ENCODE assay signal across 18 cellular contexts in the genomic region with DNA sequence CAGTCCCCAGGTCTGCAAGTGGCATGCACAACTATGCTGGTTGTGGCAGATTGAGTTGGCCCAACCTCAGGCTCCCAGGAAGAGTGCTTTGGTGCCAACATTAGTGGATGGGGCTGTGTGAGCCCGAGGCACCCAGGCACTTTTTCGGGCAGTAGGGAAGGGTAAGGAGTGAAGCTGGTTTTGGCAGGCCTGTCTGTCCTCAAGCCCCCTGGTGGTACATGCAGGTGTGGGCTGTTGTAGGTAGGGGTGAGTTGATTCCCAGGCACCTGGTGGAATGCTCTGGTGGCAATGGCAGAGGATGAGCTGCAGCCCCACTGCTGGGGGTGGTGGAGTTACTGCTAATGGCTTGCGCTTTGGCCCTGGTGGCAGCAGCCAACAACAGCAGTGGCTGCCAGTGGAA.
A peak's percentile ranks its signal among the peaks of the same experiment; 100 is the strongest.
DNase-seq lines count a peak whose midpoint lies in the region; ATAC-seq, FAIRE-seq and TF ChIP-seq lines count a peak whose summit lies in the region.
"Had no signal": no experiment of that assay in that cellular context is flagged by ENCODE, and none has a peak within 500 bp of the region (broad histone marks: within the 10 kb centered on the region; RNA-seq: fewer than 3 reads in every experiment).

No MANE protein-coding gene starts in this region.

- H3K9me3 Mint-ChIP-seq in type B pancreatic cell, result peaks cover 5% of the 10 kb centered on the region
- no peaks in the 10 kb centered on the region for H3K9me3 Mint-ChIP-seq in Calu3 (ENCODE audit: low read depth, unreplicated experiment)

- no peaks in the 10 kb centered on the region for H3K27me3 Mint-ChIP-seq in type B pancreatic cell
- no peaks in the 10 kb centered on the region for H3K27me3 Mint-ChIP-seq in Calu3 (ENCODE audit: unreplicated experiment)
- H3K27me3 Mint-ChIP-seq: CD4-positive, CD25-positive, alpha-beta regulatory T cell; IgD-negative memory B cell had no signal

- H2AK5ac ChIP-seq in IMR-90 (ENCODE audit: low read depth, low read length) (no peak overlapping the region), H1 (ENCODE audit: low read depth, low read length) (no peak overlapping the region)

- in situ Hi-C loops in IMR-90 (cut with MboI; ENCODE audit: low sequenced_read_pairs), result no loop called here

- H3K4me3 ChIP-seq in IMR-90 (ENCODE audit: insufficient read depth, low read depth, low read length) (no peak overlapping the region), H1 (ENCODE audit: extremely low read depth in 1 of 4, insufficient read depth in 2 of 4, low read depth in 3 of 4, low read length in 4 of 4) (no peak overlapping the region), SJCRH30 (no peak overlapping the region)

- TF ChIP-seq CTCF in IMR-90 (conservative IDR thresholded peaks at IDR 0.05; ENCODE audit: low read depth, low read length), result no peak
- peak in 2 of 3 experiments; percentile 20 to 29; a peak in 2 of 4 replicates for TF ChIP-seq CTCF in H1 (IDR thresholded peaks at IDR 0.05; ENCODE audit: control extremely low read depth in 1 of 3, insufficient read depth in 1 of 3, low read depth in 1 of 3, low read length in 3 of 3)
- peak; percentile 23 for TF ChIP-seq CTCF in type B pancreatic cell (conservative IDR thresholded peaks at IDR 0.05)
- TF ChIP-seq CTCF in Calu3 (IDR thresholded peaks at IDR 0.05; ENCODE audit: unreplicated experiment), result no peak

- H3K4me1 ChIP-seq in IMR-90 (ENCODE audit: control insufficient read depth, insufficient read depth, low read length) (no peaks in the 10 kb centered on the region), H1 (replicated peaks in 1 of 4; ENCODE audit: control insufficient read depth in 3 of 4, insufficient read depth in 4 of 4, low read length in 3 of 4) (no peaks in the 10 kb centered on the region; a peak in 1 of 7 replicates), SJCRH30 (no peaks in the 10 kb centered on the region)

- H2AFZ ChIP-seq in IMR-90 (replicated peaks; ENCODE audit: low read length, poor library complexity) (peak overlapping the region; percentile 13), H1 (ENCODE audit: low read length) (no peak overlapping the region)

- intact Hi-C loops in IMR-90 (cut with micrococcal nuclease) (no loop called here), Calu3 (cut with micrococcal nuclease; ENCODE audit: unreplicated experiment) (no loop called here)

- H3K4me2 ChIP-seq in IMR-90 (ENCODE audit: low read depth, low read length) (no peak overlapping the region), H1 (ENCODE audit: insufficient read depth in 1 of 2, low read depth in 2 of 2, low read length in 2 of 2) (no peak overlapping the region)

- H3K4ac ChIP-seq in IMR-90 (ENCODE audit: low read depth, low read length), result no peak overlapping the region
- no peak overlapping the region for H3K4ac ChIP-seq in H1 (replicated peaks; ENCODE audit: insufficient read length, low read depth, low read length)

- H4K20me1 ChIP-seq in IMR-90 (ENCODE audit: insufficient read depth, low read length), result no peaks in the 10 kb centered on the region
- no peaks in the 10 kb centered on the region for H4K20me1 ChIP-seq in H1 (replicated peaks in 1 of 2; ENCODE audit: control insufficient read depth in 1 of 2, insufficient read depth in 2 of 2, low read length in 2 of 2)

- dilution Hi-C loops in IMR-90 (cut with HindIII; ENCODE audit: low sequenced_read_pairs, unreplicated experiment), result no loop called here

- H3K9me3 ChIP-seq in IMR-90 (ENCODE audit: control insufficient read depth, insufficient read depth, low read length), result no peaks in the 10 kb centered on the region
- no peaks in the 10 kb centered on the region for H3K9me3 ChIP-seq in H1 (ENCODE audit: insufficient read depth in 2 of 2, low read depth in 1 of 2, low read length in 1 of 2)
- H3K9me3 ChIP-seq in SJCRH30 (replicated peaks), result no peaks in the 10 kb centered on the region

- H3K79me1 ChIP-seq in IMR-90 (ENCODE audit: low read depth in 1 of 2, low read length in 2 of 2), result no peaks in the 10 kb centered on the region
- no peaks in the 10 kb centered on the region for H3K79me1 ChIP-seq in H1 (ENCODE audit: low read depth, low read length)

- H2BK20ac ChIP-seq in IMR-90 (ENCODE audit: low read depth, low read length) (no peak overlapping the region), H1 (ENCODE audit: low read length) (0 out of 2 replicates have a peak overlapping the region, but pooled peaks have one; percentile 32)

- POLR2A ChIA-PET in IMR-90 (lab: Charles Lee; ENCODE audit: unreplicated experiment) (no interaction called here), H1 (lab: Charles Lee; ENCODE audit: partially characterized antibody) (no interaction called here)

- H4K91ac ChIP-seq in IMR-90 (ENCODE audit: insufficient read depth, low read depth, low read length) (no peak overlapping the region), H1 (replicated peaks; ENCODE audit: insufficient read length, low read length) (no peak overlapping the region)

- H3K23ac ChIP-seq in IMR-90 (ENCODE audit: low read depth, low read length) (no peak overlapping the region), H1 (ENCODE audit: insufficient read length) (no peak overlapping the region)

- H3K56ac ChIP-seq in IMR-90 (ENCODE audit: extremely low read depth, insufficient read depth, low read length), result no peak overlapping the region
- no peak overlapping the region for H3K56ac ChIP-seq in H1 (replicated peaks; ENCODE audit: insufficient read length, low read depth, low read length)

- DNase-seq in IMR-90, result no peak
- DNase-seq in H1 (ENCODE audit: low read depth in 1 of 2, low spot score in 2 of 2), result no peak
- peak; percentile 40 for DNase-seq in iPS-NIHi7 (ENCODE audit: extremely low spot score)
- DNase-seq in type B pancreatic cell (ENCODE audit: extremely low spot score, unreplicated experiment), result no peak
- DNase-seq in Calu3, result no peak
- no peak for DNase-seq in SJCRH30
- DNase-seq: ACHN; CD4-positive, CD25-positive, alpha-beta regulatory T cell; DMS53; NCI-H1105 treated with DMSO at 0.1 percent for 48 hours; NCI-H187 treated with DMSO at 0.1 percent for 48 hours; NCI-H526 treated with DMSO at 0.1 percent for 48 hours; SHP77 had no signal

- CTCF ChIA-PET in IMR-90 (lab: Yijun Ruan, JAX) (no interaction called here), H1 (lab: Charles Lee; ENCODE audit: partially characterized antibody) (interaction anchor here (1.0 to 1.4 kb wide), 4 partner anchors 17 to 66 kb away, joined by 4 read pairs; no protein-coding TSS in a partner anchor), Calu3 (lab: Charles Lee) (no interaction called here)

- BruUV-seq in IMR-90 (replicated peaks; lab: Mats Ljungman, UMichigan) (no TSS peak), Calu3 (replicated peaks; lab: Mats Ljungman, UMichigan) (no TSS peak)

- H3K4me3 Mint-ChIP-seq in type B pancreatic cell, result no peak overlapping the region
- no peak overlapping the region for H3K4me3 Mint-ChIP-seq in Calu3 (ENCODE audit: low read depth, unreplicated experiment)
- H3K4me3 Mint-ChIP-seq: CD4-positive, CD25-positive, alpha-beta regulatory T cell; IgD-negative memory B cell had no signal

- H2BK5ac ChIP-seq in IMR-90 (ENCODE audit: low read depth, low read length, poor library complexity, severe bottlenecking), result no peak overlapping the region
- H2BK5ac ChIP-seq in H1 (ENCODE audit: low read depth, low read length), result no peak overlapping the region

- no peak overlapping the region for H3K14ac ChIP-seq in IMR-90 (replicated peaks; ENCODE audit: low read depth, low read length)
- H3K14ac ChIP-seq in H1 (ENCODE audit: insufficient read length), result no peak overlapping the region

- H4K8ac ChIP-seq in IMR-90 (ENCODE audit: low read depth in 2 of 2, low read length in 2 of 2), result no peak overlapping the region
- H4K8ac ChIP-seq in H1 (ENCODE audit: extremely low read depth, insufficient read depth, low read length), result no peak overlapping the region

- ATAC-seq in IMR-90 (ENCODE audit: low read depth) (no peak), GM18517 (IDR thresholded peaks at IDR 0.05; ENCODE audit: unreplicated experiment) (no peak), HG02642 (IDR thresholded peaks at IDR 0.05; ENCODE audit: poor library complexity, unreplicated experiment) (no peak)
- ATAC-seq: SK-N-SH treated with all-trans-retinoic acid at 6 μM for 48 hours had no signal

- H3K9ac ChIP-seq in IMR-90 (ENCODE audit: low read depth, low read length) (no peak overlapping the region), H1 (replicated peaks in 1 of 4; ENCODE audit: extremely low read depth in 1 of 4, low read depth in 3 of 4, low read length in 3 of 4) (no peak overlapping the region)

- H3K27ac Mint-ChIP-seq in type B pancreatic cell, result no peak overlapping the region
- no peak overlapping the region for H3K27ac Mint-ChIP-seq in Calu3 (ENCODE audit: unreplicated experiment)
- H3K27ac Mint-ChIP-seq: CD4-positive, CD25-positive, alpha-beta regulatory T cell; IgD-negative memory B cell had no signal

- no CpG with 5 or more reads among the region's 3 CpGs for WGBS in IMR-90 (ENCODE audit: extremely low coverage in 2 of 2, insufficient read length in 1 of 2), 2 experiments
- 90% methylated on average over 3 of the region's 3 CpGs; no CpG with 5 or more reads in 1 of the 2 experiments for WGBS in H1 (ENCODE audit: extremely low coverage in 1 of 2, insufficient coverage in 1 of 2, insufficient read length in 1 of 2, insufficient replicate concordance in 2 of 2, low coverage in 1 of 2, low lambda C conversion rate in 2 of 2, missing lambda C conversion rate in 1 of 2), 2 experiments

- no peak for TF ChIP-seq POLR2A in IMR-90 (IDR thresholded peaks at IDR 0.05; ENCODE audit: low read depth, low read length)
- TF ChIP-seq POLR2A in H1 (IDR thresholded peaks at IDR 0.05; ENCODE audit: control extremely low read depth in 1 of 2, low read depth in 2 of 2, low read length in 2 of 2), result no peak

- H3K4me1 Mint-ChIP-seq in type B pancreatic cell (ENCODE audit: unreplicated experiment) (no peaks in the 10 kb centered on the region), Calu3 (ENCODE audit: low read depth, unreplicated experiment) (no peaks in the 10 kb centered on the region)
- H3K4me1 Mint-ChIP-seq: CD4-positive, CD25-positive, alpha-beta regulatory T cell had no signal

- FAIRE-seq in H1 (lab: Jason Lieb, UNC), result no peak
- FAIRE-seq: H54 had no signal

- no peaks in the 10 kb centered on the region for H3K36me3 ChIP-seq in IMR-90 (ENCODE audit: control insufficient read depth, insufficient read depth, low read length)
- H3K36me3 ChIP-seq in H1 (ENCODE audit: control insufficient read depth in 2 of 4, insufficient read depth in 4 of 4, low read length in 3 of 4), result no peaks in the 10 kb centered on the region
- H3K36me3 ChIP-seq in SJCRH30, result no peaks in the 10 kb centered on the region

- H3K18ac ChIP-seq in IMR-90 (ENCODE audit: low read depth, low read length), result no peak overlapping the region
- no peak overlapping the region for H3K18ac ChIP-seq in H1 (ENCODE audit: extremely low read depth, low read length)

- H2BK12ac ChIP-seq in H1 (ENCODE audit: low read depth, low read length), result 0 out of 2 replicates have a peak overlapping the region, but pooled peaks have one; percentile 27

- no peaks in the 10 kb centered on the region for H3K27me3 ChIP-seq in IMR-90 (ENCODE audit: control insufficient read depth, insufficient read depth, low read length)
- no peaks in the 10 kb centered on the region for H3K27me3 ChIP-seq in H1 (replicated peaks in 1 of 4; ENCODE audit: control insufficient read depth in 3 of 4, extremely low read depth in 1 of 4, insufficient read depth in 3 of 4, low read length in 3 of 4)
- H3K27me3 ChIP-seq in SJCRH30, result no peaks in the 10 kb centered on the region

- TF ChIP-seq EP300 in H1 (IDR thresholded peaks at IDR 0.05; ENCODE audit: borderline replicate concordance in 1 of 2, low read depth in 2 of 2, low read length in 2 of 2), result no peak

- H3K9me1 ChIP-seq in IMR-90 (ENCODE audit: insufficient read depth, low read length), result no peaks in the 10 kb centered on the region

- H3K27ac ChIP-seq in IMR-90 (ENCODE audit: insufficient read depth, low read length), result no peak overlapping the region
- no peak overlapping the region for H3K27ac ChIP-seq in H1 (ENCODE audit: low read depth, low read length)
- no peak overlapping the region for H3K27ac ChIP-seq in SJCRH30

- TF ChIP-seq RAD21 in IMR-90 (IDR thresholded peaks at IDR 0.05; ENCODE audit: low read length), result no peak
- peak in 1 of 2 experiments; percentile 32; a peak in 1 of 4 replicates for TF ChIP-seq RAD21 in H1 (IDR thresholded peaks at IDR 0.05 in 1 of 2, conservative IDR thresholded peaks at IDR 0.05 in 1 of 2; ENCODE audit: low read depth in 2 of 2, low read length in 2 of 2)

- no peaks in the 10 kb centered on the region for H3K23me2 ChIP-seq in H1 (ENCODE audit: low read depth, low read length)

- H3K79me2 ChIP-seq in H1 (ENCODE audit: control insufficient read depth in 1 of 2, insufficient read depth in 2 of 2, low read length in 2 of 2), result no peaks in the 10 kb centered on the region

- H3K36me3 Mint-ChIP-seq in type B pancreatic cell (no peaks in the 10 kb centered on the region), Calu3 (ENCODE audit: insufficient read depth, unreplicated experiment) (no peaks in the 10 kb centered on the region)
- H3K36me3 Mint-ChIP-seq: CD4-positive, CD25-positive, alpha-beta regulatory T cell had no signal

- H4K5ac ChIP-seq in IMR-90 (ENCODE audit: low read depth, low read length), result no peak overlapping the region
- H4K5ac ChIP-seq in H1 (ENCODE audit: insufficient read length, low read depth, low read length), result no peak overlapping the region

- H2AK9ac ChIP-seq in IMR-90 (replicated peaks; ENCODE audit: low read depth, low read length, poor library complexity), result no peak overlapping the region

- H2BK120ac ChIP-seq in IMR-90 (ENCODE audit: low read depth, low read length), result no peak overlapping the region
- H2BK120ac ChIP-seq in H1 (replicated peaks; ENCODE audit: low read depth, low read length), result no peak overlapping the region

- H2BK15ac ChIP-seq in IMR-90 (ENCODE audit: low read depth, low read length), result no peak overlapping the region
- H2BK15ac ChIP-seq in H1 (ENCODE audit: low read length), result no peak overlapping the region

Comparison
In these comparisons a context has a peak if more than half of its experiments do, and no peak if none do; other contexts are left out.
1. CTCF ChIP-seq: peak in H1 (2 of 3) and type B pancreatic cell (single experiment); none in IMR-90 (single experiment) and Calu3 (single experiment).